Comparison of ENCODE assay signal across 8 cellular contexts in genomic region chr19:56403261-56403660, GRCh38. TPM values are rescaled to one million over a fixed set of nuclear protein-coding genes. Genes with fewer than 3 reads are reported as not detected.
DNase-seq lines count a peak whose midpoint lies in the region; ATAC-seq, FAIRE-seq and TF ChIP-seq lines count a peak whose summit lies in the region.

No MANE protein-coding gene starts in this region.

- H3K27me3 ChIP-seq in HUES6 (ENCODE audit: control insufficient read depth, insufficient read depth, low read length) (no peaks in the 10 kb centered on the region), body of pancreas (no peaks in the 10 kb centered on the region)

- peak; percentile 20 for DNase-seq in ELR (ENCODE audit: low read depth)
- DNase-seq in body of pancreas = no peak
- no peak for DNase-seq in mesothelial cell of epicardium (ENCODE audit: low spot score in 2 of 2, unreplicated experiment in 2 of 2)
- no peak for DNase-seq in Kasumi-1 (lab: John Stamatoyannopoulos, UW)
- no peak for DNase-seq in D721Med (ENCODE audit: insufficient read length, low spot score)
- no peak for DNase-seq in HPDE6-E6E7 (ENCODE audit: extremely low spot score)

- peaks cover 61% of the 10 kb centered on the region for H3K9me3 Mint-ChIP-seq in mesothelial cell of epicardium

- WGBS in body of pancreas, 2 donors = 16 to 23% methylated on average over 9 of the region's 9 CpGs

- H3K9ac ChIP-seq in HUES6 (ENCODE audit: low read length) = peak overlapping the region; percentile 88

- H3K9me3 ChIP-seq in HUES6 (ENCODE audit: control insufficient read depth, insufficient read depth, low read depth, low read length) (peaks cover 53% of the 10 kb centered on the region), body of pancreas (peaks cover 0 to 17% (median 0%) of the 10 kb centered on the region in 3 donors)

- H3K36me3 ChIP-seq in HUES6 (ENCODE audit: control insufficient read depth, insufficient read depth, low read length) (peaks cover 25% of the 10 kb centered on the region), body of pancreas (replicated peaks in 1 of 2; ENCODE audit: insufficient read depth in 1 of 2, low read depth in 2 of 2) (peaks cover under 1 to 4% of the 10 kb centered on the region in 2 donors)

- FAIRE-seq in D721Med (lab: Jason Lieb, UNC) = no peak

- intact Hi-C loops in body of pancreas (cut with DNase I) = no loop called here

- no peak for TF ChIP-seq POLR2A in body of pancreas (IDR thresholded peaks at IDR 0.05)

- H3K27ac ChIP-seq in HUES6 (ENCODE audit: low read depth, low read length) = no peak overlapping the region
- peak overlapping the region in 3 of 4 donors; percentile 78 to 86 (median 86) for H3K27ac ChIP-seq in body of pancreas

- no peaks in the 10 kb centered on the region for H3K27me3 Mint-ChIP-seq in mesothelial cell of epicardium (ENCODE audit: low read depth)

- peaks cover 64% of the 10 kb centered on the region for H3K36me3 Mint-ChIP-seq in mesothelial cell of epicardium

- no peak for TF ChIP-seq CTCF in body of pancreas (IDR thresholded peaks at IDR 0.05)
- no peak for TF ChIP-seq CTCF in mesothelial cell of epicardium (IDR thresholded peaks at IDR 0.05; ENCODE audit: unreplicated experiment)
- TF ChIP-seq CTCF in D721Med (IDR thresholded peaks at IDR 0.05; ENCODE audit: insufficient read depth, missing control alignments) = no peak

- H3K4me1 ChIP-seq in HUES6 (ENCODE audit: control insufficient read depth, insufficient read depth, low read length) (peaks cover 5% of the 10 kb centered on the region), body of pancreas (peaks cover 11% of the 10 kb centered on the region)

- H3K4me3 Mint-ChIP-seq in mesothelial cell of epicardium = peak overlapping the region; percentile 75

- peaks cover 17% of the 10 kb centered on the region for H3K4me1 Mint-ChIP-seq in mesothelial cell of epicardium

- H3K4me3 ChIP-seq in HUES6 (ENCODE audit: low read depth, low read length) (peak overlapping the region; percentile 90), body of pancreas (peak overlapping the region in 1 of 2 donors; percentile 67)

- peak overlapping the region; percentile 96 for H3K27ac Mint-ChIP-seq in mesothelial cell of epicardium

- ATAC-seq in body of pancreas = no peak
- ATAC-seq in GM18519 (IDR thresholded peaks at IDR 0.05; ENCODE audit: low FRiP score, unreplicated experiment) = no peak

RNA-seq across cellular contexts. Expression of gene ZNF583, which starts 0.9 kb away (rescaled TPM):
- total RNA-seq in body of pancreas (1 to 10 TPM; 2.6 to 3.6 TPM), mesothelial cell of epicardium (9.1 to 10.1 TPM (median 9.9 TPM) in 3 replicates)

RNA-seq across cellular contexts. Expression of gene ZNF582, which starts 9.9 kb away (rescaled TPM):
- total RNA-seq in body of pancreas (1 to 10 TPM; 2.0 to 2.3 TPM), mesothelial cell of epicardium (5.1 to 5.6 TPM (median 5.1 TPM) in 3 replicates)
